8 cellular contexts compared by ENCODE assay signal in the genomic region with DNA sequence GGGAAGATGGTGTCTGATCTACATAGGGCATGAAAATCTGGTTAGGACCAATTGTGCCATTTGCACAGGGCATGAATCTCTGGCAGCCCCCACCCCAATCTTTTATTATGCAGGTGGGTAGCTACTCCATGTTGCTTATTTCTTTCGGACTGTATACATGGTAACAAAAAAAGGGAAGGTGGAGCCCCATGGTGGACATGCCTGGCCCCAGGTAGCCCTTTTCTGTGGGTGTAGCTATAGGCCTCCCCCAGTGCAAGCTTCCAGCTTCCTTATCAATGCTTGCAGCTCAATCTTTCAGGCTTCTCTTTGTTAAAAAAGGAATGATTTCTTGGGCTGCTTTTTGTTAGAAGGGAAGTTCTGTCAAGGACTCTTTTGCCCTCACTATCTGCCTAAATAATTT.
"Had no signal": no experiment of that assay in that cellular context is flagged by ENCODE, and none has a peak within 500 bp of the region (broad histone marks: within the 10 kb centered on the region; RNA-seq: fewer than 3 reads in every experiment).

No MANE protein-coding gene starts in this region.

- H3K4me3 ChIP-seq: GM12878 had no signal

- FAIRE-seq: G401.6, GM12878, GM12891, GM12892, GM18507, GM19239 had no signal

- ATAC-seq: GM12878 had no signal

- DNase-seq: GDM1, GF-D8 had no signal
